ENCODE assay signal across 19 cellular contexts in the genomic region with DNA sequence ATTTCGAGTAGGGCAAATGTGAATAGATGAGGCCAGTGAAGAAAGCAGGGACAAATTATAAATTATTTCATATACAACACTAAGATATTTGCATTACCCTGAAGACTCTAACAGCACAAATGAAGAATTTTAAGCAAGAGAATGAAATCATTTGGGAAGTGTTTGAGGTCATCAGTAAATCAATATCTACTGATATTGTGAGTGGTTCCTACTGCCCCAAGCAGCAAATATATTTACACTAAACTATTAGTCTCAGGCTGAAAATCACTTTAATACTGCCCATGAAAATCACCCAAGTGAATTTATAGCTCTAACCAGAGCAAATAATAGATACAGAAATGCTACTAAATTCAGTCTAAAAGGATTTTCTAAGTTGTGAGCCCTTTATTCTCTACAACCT.
DNase-seq lines count a peak whose midpoint lies in the region; ATAC-seq, FAIRE-seq and TF ChIP-seq lines count a peak whose summit lies in the region.
"Had no signal": no experiment of that assay in that cellular context is flagged by ENCODE, and none has a peak within 500 bp of the region (broad histone marks: within the 10 kb centered on the region; RNA-seq: fewer than 3 reads in every experiment).

No MANE protein-coding gene starts in this region.

- no peak overlapping the region for H3K9ac ChIP-seq in SU-DHL-6 (ENCODE audit: low read length)
- H3K9ac ChIP-seq: BLaER1 had no signal

- peak; percentile 45 to 58 (median 50) for ATAC-seq in right lobe of liver
- ATAC-seq in HG02798 (IDR thresholded peaks at IDR 0.05; ENCODE audit: poor library complexity, unreplicated experiment): no peak

- no peak for TF ChIP-seq POLR2A in right lobe of liver (IDR thresholded peaks at IDR 0.05)

- intact Hi-C loops in right lobe of liver (cut with DNase I): no loop called here

- H3K27me3 ChIP-seq in SU-DHL-6 (ENCODE audit: low read length): no peaks in the 10 kb centered on the region
- H3K27me3 ChIP-seq in right lobe of liver: no peaks in the 10 kb centered on the region
- H3K27me3 ChIP-seq: BE2C, BLaER1 had no signal

- TF ChIP-seq CTCF in D721Med (IDR thresholded peaks at IDR 0.05; ENCODE audit: insufficient read depth, missing control alignments): no peak
- no peak for TF ChIP-seq CTCF in SU-DHL-6 (IDR thresholded peaks at IDR 0.05; ENCODE audit: insufficient read depth, low read length, poor library complexity, severe bottlenecking)
- no peak for TF ChIP-seq CTCF in right lobe of liver (IDR thresholded peaks at IDR 0.05)

- no peaks in the 10 kb centered on the region for H3K9me2 ChIP-seq in SU-DHL-6 (replicated peaks; ENCODE audit: insufficient read depth, low read length)

- H3K36me3 ChIP-seq in SU-DHL-6 (ENCODE audit: low read length) (no peaks in the 10 kb centered on the region), right lobe of liver (no peaks in the 10 kb centered on the region)
- H3K36me3 ChIP-seq: BE2C, BLaER1 had no signal

- no peak overlapping the region for H3K4me3 ChIP-seq in SU-DHL-6 (ENCODE audit: insufficient read depth, low read length, poor library complexity, severe bottlenecking)
- H3K4me3 ChIP-seq in right lobe of liver: no peak overlapping the region
- H3K4me3 ChIP-seq: BLaER1 had no signal

- DNase-seq in D721Med (ENCODE audit: insufficient read length, low spot score): no peak
- DNase-seq in right lobe of liver: no peak
- no peak for DNase-seq in stimulated activated naive CD4-positive, alpha-beta T cell (lab: John Stamatoyannopoulos, UW)
- DNase-seq: 8988T; ACHN; BE2C; C1 segment of cervical spinal cord; CD4-positive, alpha-beta memory T cell; CD4-positive, CD25-positive, alpha-beta regulatory T cell; CD8-positive, alpha-beta memory T cell; COR-L47; DMS79 treated with DMSO at 0.1 percent for 48 hours; GF-D8 had no signal

- 65% methylated on average over 1 of the region's 1 CpG for WGBS in right lobe of liver (ENCODE audit: insufficient coverage, low coverage, low lambda C conversion rate, missing lambda C conversion rate)

- no peaks in the 10 kb centered on the region for H4K20me1 ChIP-seq in SU-DHL-6 (ENCODE audit: low read depth, low read length)
- H4K20me1 ChIP-seq: BLaER1 had no signal

- H3K9me3 ChIP-seq in SU-DHL-6 (ENCODE audit: insufficient read depth, low read length) (no peaks in the 10 kb centered on the region), right lobe of liver (no peaks in the 10 kb centered on the region)
- H3K9me3 ChIP-seq: BE2C, BLaER1 had no signal

- FAIRE-seq in D721Med (lab: Jason Lieb, UNC): peak; percentile 84
- FAIRE-seq: A204.1, GM12891, GM19239 had no signal

- H3F3A ChIP-seq in SU-DHL-6 (ENCODE audit: insufficient read depth): no peaks in the 10 kb centered on the region

- H3K4me1 ChIP-seq in right lobe of liver: peaks cover 0 to 63% (median 17%) of the 10 kb centered on the region in 4 donors
- H3K4me1 ChIP-seq: BLaER1 had no signal

- no peak overlapping the region for H3K27ac ChIP-seq in SU-DHL-6 (ENCODE audit: low read depth, low read length)
- H3K27ac ChIP-seq in right lobe of liver: peak overlapping the region; percentile 51 to 83 (median 60)
- H3K27ac ChIP-seq: BLaER1 had no signal

- H3K4me2 ChIP-seq in SU-DHL-6 (ENCODE audit: low read depth, low read length, poor library complexity, severe bottlenecking): no peak overlapping the region
- H3K4me2 ChIP-seq: BLaER1 had no signal

- no peaks in the 10 kb centered on the region for H3K79me2 ChIP-seq in SU-DHL-6 (ENCODE audit: insufficient read depth, low read length)

- H2AFZ ChIP-seq in SU-DHL-6 (ENCODE audit: low read depth, low read length, severe bottlenecking): peak overlapping the region; percentile 52
